ENCODE assay signal across 19 cellular contexts in genomic region chrX:30965751-30966150, GRCh38.
"Had no signal": no experiment of that assay in that cellular context is flagged by ENCODE, and none has a peak within 500 bp of the region (broad histone marks: within the 10 kb centered on the region; RNA-seq: fewer than 3 reads in every experiment).

No MANE protein-coding gene starts in this region.

- H3K4me3 ChIP-seq: MG63 had no signal

- DNase-seq: Karpas-422, KG1, MG63, NCI-H1092 treated with DMSO at 0.1 percent for 48 hours, NCI-H1436, NCI-H187, NCI-H2029, NCI-H2081 treated with DMSO at 0.1 percent for 48 hours, NCI-H2171, NCI-H226, NCI-H446, NCI-H510A, NCI-H524 treated with DMSO at 0.1 percent for 48 hours, Right ventricle myocardium superior, RPMI8226, SIG-M5, SK-N-SH, SW 1271, T-cell had no signal

- H3K4me2 ChIP-seq: SK-N-SH had no signal

- H3K9ac ChIP-seq: SK-N-SH had no signal

- H3K27me3 ChIP-seq: MG63 had no signal

- H3K9me3 ChIP-seq: MG63, SK-N-SH had no signal

- H3K36me3 ChIP-seq: MG63 had no signal

- ATAC-seq: T-cell had no signal
